In the genomic region with DNA sequence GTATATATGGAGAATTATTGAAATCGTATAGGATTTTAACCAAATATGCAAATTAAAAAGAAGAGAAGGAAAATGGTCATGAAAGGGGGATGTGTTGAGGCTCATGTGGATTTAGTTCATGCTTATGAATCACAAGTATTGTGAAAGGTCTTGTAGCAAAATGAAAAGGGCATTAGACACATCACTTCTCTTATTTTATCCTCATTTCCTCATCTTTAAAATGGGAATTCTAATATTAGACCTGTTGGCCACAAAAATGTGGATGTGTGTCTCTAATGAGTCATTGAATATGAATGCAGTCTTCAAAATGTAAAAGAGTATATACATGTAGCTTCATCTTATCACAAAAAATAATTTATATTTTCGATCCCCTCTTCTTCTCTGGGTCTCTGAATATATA, we compare ENCODE assay signal across 14 cellular contexts. TPM values are rescaled to one million over a fixed set of nuclear protein-coding genes. Genes with fewer than 3 reads are reported as not detected.
DNase-seq lines count a peak whose midpoint lies in the region; TF ChIP-seq lines count a peak whose summit lies in the region.
"Had no signal": no experiment of that assay in that cellular context is flagged by ENCODE, and none has a peak within 500 bp of the region (broad histone marks: within the 10 kb centered on the region; RNA-seq: fewer than 3 reads in every experiment).

No MANE protein-coding gene starts in this region.

- DNase-seq in CD14-positive monocyte (ENCODE audit: low spot score) (no peak), MV-4-11 (lab: John Stamatoyannopoulos, UW) (peak; percentile 96), astrocyte of the spinal cord (ENCODE audit: low read depth, low spot score) (peak; percentile 56), iris pigment epithelial cell (ENCODE audit: low read depth) (peak; percentile 86), globus pallidus (ENCODE audit: low spot score) (no peak), NCI-H510A (lab: John Stamatoyannopoulos, UW) (no peak), GOT3 (lab: John Stamatoyannopoulos, UW) (no peak), islet precursor cell (no peak)
- DNase-seq: activated CD4-positive, alpha-beta T cell treated with anti-CD3 and anti-CD28 coated beads, Interleukin-2, amount 50 U/mL, for 48 hours; DMS53; MM.1S; psoas muscle; stimulated activated CD8-positive, alpha-beta memory T cell treated with anti-CD3 and anti-CD28 coated beads, Interleukin-4, amount 100 ng/mL, for 48 hours had no signal

- H3K36me3 Mint-ChIP-seq in CD14-positive monocyte = peaks cover 0 to 4% of the 10 kb centered on the region in 2 donors

- peak overlapping the region; percentile 35 to 93 (median 52) for H3K27ac Mint-ChIP-seq in CD14-positive monocyte

- no peaks in the 10 kb centered on the region for H3K9me3 Mint-ChIP-seq in CD14-positive monocyte

- peaks cover 0 to 10% (median 7%) of the 10 kb centered on the region in 3 donors for H3K27me3 Mint-ChIP-seq in CD14-positive monocyte (ENCODE audit: low read depth in 3 of 3)

- H3K4me3 ChIP-seq in astrocyte of the spinal cord (ENCODE audit: low read depth, low read length) = no peak overlapping the region
- H3K4me3 ChIP-seq: ascending aorta, psoas muscle had no signal

- in situ Hi-C loops in astrocyte of the spinal cord (cut with HindIII; ENCODE audit: low sequenced_read_pairs) = no loop called here

- TF ChIP-seq CTCF in CD14-positive monocyte (IDR thresholded peaks at IDR 0.05) (no peak), astrocyte of the spinal cord (IDR thresholded peaks at IDR 0.05; ENCODE audit: low read depth, low read length) (no peak)

- peak overlapping the region in 1 of 2 donors; percentile 30 for H3K4me3 Mint-ChIP-seq in CD14-positive monocyte

- intact Hi-C loops in CD14-positive monocyte (cut with micrococcal nuclease) = no loop called here

- peaks cover 66% of the 10 kb centered on the region for H3K4me1 Mint-ChIP-seq in CD14-positive monocyte

RNA-seq across cellular contexts. Expression of gene ALCAM, which starts 14.9 kb away (rescaled TPM):
- 1 to 10 TPM; 7.9 to 8.0 TPM for polyA plus RNA-seq in CD14-positive monocyte

Comparison
In these comparisons a context has a peak if more than half of its experiments do, and no peak if none do; other contexts are left out.
1. DNase-seq: peak in MV-4-11 (single experiment), astrocyte of the spinal cord (single experiment) and iris pigment epithelial cell (single experiment); none in CD14-positive monocyte (single experiment), globus pallidus (single experiment), NCI-H510A (single experiment), GOT3 (single experiment) and islet precursor cell (single experiment).